16 cellular contexts compared by ENCODE assay signal in the genomic region with DNA sequence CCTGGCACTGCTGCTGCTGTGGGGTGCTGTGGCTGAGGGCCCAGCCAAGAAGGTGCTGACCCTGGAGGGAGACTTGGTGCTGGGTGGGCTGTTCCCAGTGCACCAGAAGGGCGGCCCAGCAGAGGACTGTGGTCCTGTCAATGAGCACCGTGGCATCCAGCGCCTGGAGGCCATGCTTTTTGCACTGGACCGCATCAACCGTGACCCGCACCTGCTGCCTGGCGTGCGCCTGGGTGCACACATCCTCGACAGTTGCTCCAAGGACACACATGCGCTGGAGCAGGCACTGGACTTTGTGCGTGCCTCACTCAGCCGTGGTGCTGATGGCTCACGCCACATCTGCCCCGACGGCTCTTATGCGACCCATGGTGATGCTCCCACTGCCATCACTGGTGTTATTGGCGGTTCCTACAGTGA. TPM values are rescaled to one million over a fixed set of nuclear protein-coding genes. Genes with fewer than 3 reads are reported as not detected.
DNase-seq lines count a peak whose midpoint lies in the region; ATAC-seq lines count a peak whose summit lies in the region.
"Had no signal": no experiment of that assay in that cellular context is flagged by ENCODE, and none has a peak within 500 bp of the region (broad histone marks: within the 10 kb centered on the region; RNA-seq: fewer than 3 reads in every experiment).

No MANE protein-coding gene starts in this region.

- H3K27ac ChIP-seq in aorta (ENCODE audit: low read depth in 1 of 2, low read length in 2 of 2) = no peak overlapping the region
- H3K27ac ChIP-seq in substantia nigra (ENCODE audit: low read depth, low read length, poor library complexity, severe bottlenecking) = no peak overlapping the region
- H3K27ac ChIP-seq: colonic mucosa, KMS-11, VCaP had no signal

- no peak overlapping the region for H3K4me3 ChIP-seq in aorta (ENCODE audit: low read length in 2 of 2)
- H3K4me3 ChIP-seq: colonic mucosa, lung had no signal

- no peaks in the 10 kb centered on the region for H3K9me3 ChIP-seq in aorta (ENCODE audit: control insufficient read depth, low read length)
- H3K9me3 ChIP-seq: colonic mucosa had no signal

- H3K36me3 Mint-ChIP-seq in activated T-helper 17 cell treated with anti-CD3 and anti-CD28 coated beads, Interleukin-2, amount 50 U/mL, for 72 hours (ENCODE audit: low read depth) = peaks cover 13% of the 10 kb centered on the region
- no peaks in the 10 kb centered on the region for H3K36me3 Mint-ChIP-seq in natural killer cell treated with Interleukin-12 subunit alpha and Interleukin-12 subunit beta and Interleukin-15 and Interleukin-18, amount 100 ng/mL, for 72 hours

- peak overlapping the region; percentile 99 for H3K27ac Mint-ChIP-seq in activated T-helper 17 cell treated with anti-CD3 and anti-CD28 coated beads, Interleukin-2, amount 50 U/mL, for 72 hours
- H3K27ac Mint-ChIP-seq in natural killer cell treated with Interleukin-12 subunit alpha and Interleukin-12 subunit beta and Interleukin-15 and Interleukin-18, amount 100 ng/mL, for 72 hours = no peak overlapping the region
- H3K27ac Mint-ChIP-seq: B cell had no signal

- H3K4me1 Mint-ChIP-seq in activated T-helper 17 cell treated with anti-CD3 and anti-CD28 coated beads, Interleukin-2, amount 50 U/mL, for 72 hours = peaks cover 17% of the 10 kb centered on the region
- peaks cover 6 to 26% of the 10 kb centered on the region in 2 donors for H3K4me1 Mint-ChIP-seq in natural killer cell treated with Interleukin-12 subunit alpha and Interleukin-12 subunit beta and Interleukin-15 and Interleukin-18, amount 100 ng/mL, for 72 hours (ENCODE audit: low read depth in 2 of 2)

- no peak for ATAC-seq in Right ventricle myocardium inferior
- peak; percentile 10 for ATAC-seq in activated T-helper 17 cell treated with anti-CD3 and anti-CD28 coated beads, Interleukin-2, amount 50 U/mL, for 72 hours (replicated peaks)
- ATAC-seq in natural killer cell treated with Interleukin-12 subunit alpha and Interleukin-12 subunit beta and Interleukin-15 and Interleukin-18, amount 100 ng/mL, for 72 hours = no peak
- no peak for ATAC-seq in aorta (ENCODE audit: low FRiP score)
- ATAC-seq in HG03039 (IDR thresholded peaks at IDR 0.05; ENCODE audit: unreplicated experiment) = no peak
- ATAC-seq: naive thymus-derived CD8-positive, alpha-beta T cell had no signal

- peak; percentile 63 for DNase-seq in cardiac septum (ENCODE audit: low spot score)
- DNase-seq in Right ventricle myocardium inferior (ENCODE audit: missing footprints) = no peak
- peak; percentile 44 for DNase-seq in natural killer cell treated with Interleukin-12 subunit alpha and Interleukin-12 subunit beta and Interleukin-15 and Interleukin-18, amount 100 ng/mL, for 72 hours (ENCODE audit: low spot score)
- DNase-seq in aorta = peak; percentile 36 to 68
- DNase-seq in substantia nigra (lab: John Stamatoyannopoulos, UW) = no peak
- DNase-seq: colonic mucosa, erythroblast, GDM1, NCI-H1105 treated with DMSO at 0.1 percent for 48 hours had no signal

- H3K36me3 ChIP-seq in aorta (ENCODE audit: control insufficient read depth in 1 of 2, insufficient read depth in 2 of 2, low read length in 1 of 2) = no peaks in the 10 kb centered on the region
- H3K36me3 ChIP-seq: colonic mucosa had no signal

- no peaks in the 10 kb centered on the region for H3K9me3 Mint-ChIP-seq in activated T-helper 17 cell treated with anti-CD3 and anti-CD28 coated beads, Interleukin-2, amount 50 U/mL, for 72 hours
- H3K9me3 Mint-ChIP-seq in natural killer cell treated with Interleukin-12 subunit alpha and Interleukin-12 subunit beta and Interleukin-15 and Interleukin-18, amount 100 ng/mL, for 72 hours = no peaks in the 10 kb centered on the region
- H3K9me3 Mint-ChIP-seq: naive thymus-derived CD8-positive, alpha-beta T cell had no signal

- H3K4me1 ChIP-seq in aorta (ENCODE audit: control insufficient read depth in 1 of 2, insufficient read depth in 2 of 2, low read length in 2 of 2) = no peaks in the 10 kb centered on the region
- H3K4me1 ChIP-seq: colonic mucosa had no signal

- intact Hi-C loops in cardiac septum (cut with DNase I) = no loop called here
- intact Hi-C loops in Right ventricle myocardium inferior (cut with DNase I) = no loop called here
- intact Hi-C loops in aorta (cut with DNase I) = no loop called here

- H3K27me3 ChIP-seq in aorta (ENCODE audit: control insufficient read depth in 1 of 2, insufficient read depth in 2 of 2, low read length in 1 of 2) = no peaks in the 10 kb centered on the region
- H3K27me3 ChIP-seq: colonic mucosa had no signal

- H3K4me3 Mint-ChIP-seq in activated T-helper 17 cell treated with anti-CD3 and anti-CD28 coated beads, Interleukin-2, amount 50 U/mL, for 72 hours = no peak overlapping the region
- H3K4me3 Mint-ChIP-seq in natural killer cell treated with Interleukin-12 subunit alpha and Interleukin-12 subunit beta and Interleukin-15 and Interleukin-18, amount 100 ng/mL, for 72 hours = no peak overlapping the region
- H3K4me3 Mint-ChIP-seq: B cell had no signal

- H3K27me3 Mint-ChIP-seq in activated T-helper 17 cell treated with anti-CD3 and anti-CD28 coated beads, Interleukin-2, amount 50 U/mL, for 72 hours = no peaks in the 10 kb centered on the region
- no peaks in the 10 kb centered on the region for H3K27me3 Mint-ChIP-seq in natural killer cell treated with Interleukin-12 subunit alpha and Interleukin-12 subunit beta and Interleukin-15 and Interleukin-18, amount 100 ng/mL, for 72 hours
- H3K27me3 Mint-ChIP-seq: B cell; naive thymus-derived CD8-positive, alpha-beta T cell had no signal

- 94 to 95% methylated on average over 17 of the region's 17 CpGs for WGBS in aorta, 2 donors

RNA-seq across cellular contexts. Expression of gene GRM2, which starts 2.1 kb away (rescaled TPM):
- total RNA-seq in cardiac septum = 0.30 TPM
- 0.03 TPM for total RNA-seq in Right ventricle myocardium inferior
- total RNA-seq in activated T-helper 17 cell treated with anti-CD3 and anti-CD28 coated beads, Interleukin-2, amount 50 U/mL, for 72 hours = under 1 TPM; 0.45 to 0.73 TPM
- total RNA-seq in natural killer cell treated with Interleukin-12 subunit alpha and Interleukin-12 subunit beta and Interleukin-15 and Interleukin-18, amount 100 ng/mL, for 72 hours = 1 to 10 TPM in 1 of 2 donors, under 1 TPM in 1; 0.90 to 1.0 TPM
- under 1 TPM; 0.52 to 0.87 TPM for total RNA-seq in aorta
- polyA plus RNA-seq in aorta = under 1 TPM in 1 of 2 donors, not detected in 1; 0.18 TPM

RNA-seq across cellular contexts. Expression of gene TEX264, which starts 38.0 kb away (rescaled TPM):
- 28.8 TPM for total RNA-seq in cardiac septum
- total RNA-seq in Right ventricle myocardium inferior = 37.1 TPM
- total RNA-seq in activated T-helper 17 cell treated with anti-CD3 and anti-CD28 coated beads, Interleukin-2, amount 50 U/mL, for 72 hours = 10 to 100 TPM; 43.4 to 55.3 TPM
- 10 to 100 TPM; 27.0 to 31.9 TPM for total RNA-seq in natural killer cell treated with Interleukin-12 subunit alpha and Interleukin-12 subunit beta and Interleukin-15 and Interleukin-18, amount 100 ng/mL, for 72 hours
- 10 to 100 TPM; 18.2 to 26.0 TPM for total RNA-seq in aorta
- 10 to 100 TPM; 25.0 to 40.7 TPM for polyA plus RNA-seq in aorta

Comparison
In these comparisons a context has a peak if more than half of its experiments do, and no peak if none do; other contexts are left out.
1. DNase-seq: peak in cardiac septum (single experiment), natural killer cell treated with Interleukin-12 subunit alpha and Interleukin-12 subunit beta and Interleukin-15 and Interleukin-18, amount 100 ng/mL, for 72 hours (single experiment) and aorta (2 of 2); none in Right ventricle myocardium inferior (single experiment) and substantia nigra (0 of 49).